Comparison of ENCODE assay signal across 34 cellular contexts in the genomic region with DNA sequence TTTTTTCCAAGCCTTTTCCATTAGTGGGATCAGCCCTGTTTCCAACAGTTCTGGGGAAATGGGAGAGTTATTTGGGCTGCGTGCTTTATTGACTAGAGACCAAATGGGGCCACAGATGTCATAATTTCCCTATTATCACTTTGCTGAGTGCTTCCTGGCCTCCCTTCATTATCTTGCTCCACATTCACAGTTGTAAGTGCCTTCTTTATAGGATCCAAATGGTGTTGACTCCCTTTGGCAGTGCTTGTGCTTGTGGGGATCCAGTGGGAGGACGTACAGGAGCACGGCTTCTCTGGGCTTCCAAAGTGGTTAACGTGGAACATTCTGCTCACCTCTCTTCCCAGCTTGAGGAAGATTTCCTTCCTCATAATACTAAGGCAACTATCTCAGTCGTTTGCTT.
"Had no signal": no experiment of that assay in that cellular context is flagged by ENCODE, and none has a peak within 500 bp of the region (broad histone marks: within the 10 kb centered on the region; RNA-seq: fewer than 3 reads in every experiment).

No MANE protein-coding gene starts in this region.

- DNase-seq: activated CD4-positive, alpha-beta memory T cell treated with anti-CD3 and anti-CD28 coated beads for 36 hours; activated CD4-positive, alpha-beta T cell treated with anti-CD3 and anti-CD28 coated beads, Interleukin-2, amount 10 ng/mL, durations not matched to agents 24 days and 14 days; activated CD4-positive, CD25-positive, alpha-beta regulatory T cell treated with anti-CD3 and anti-CD28 coated beads, Interleukin-2, amount 50 U/mL, for 72 hours; activated CD8-positive, alpha-beta memory T cell treated with anti-CD3 and anti-CD28 coated beads, Interleukin-2, amount 50 U/mL, for 4 hours; activated effector memory CD4-positive, alpha-beta T cell treated with anti-CD3 and anti-CD28 coated beads, Interleukin-2, amount 50 U/mL, for 16 hours; activated naive CD4-positive, alpha-beta T cell treated with anti-CD3 and anti-CD28 coated beads for 36 hours; activated naive CD8-positive, alpha-beta T cell treated with anti-CD3 and anti-CD28 coated beads for 36 hours; activated T-cell treated with anti-CD3 and anti-CD28 coated beads, Interleukin-2, amount 50 U/mL, for 1 hour; adrenal gland; brain microvascular endothelial cell; caudate nucleus; cortex of kidney; effector memory CD8-positive, alpha-beta T cell; erythroblast; heart left ventricle; mesendoderm; natural killer cell; ovary; stimulated activated CD4-positive, alpha-beta T cell treated with anti-CD3 and anti-CD28 coated beads, Interleukin-12 subunit alpha, Interleukin-12 subunit beta, amount 100 ng/mL, for 4 hours; stimulated activated CD4-positive, alpha-beta T cell treated with anti-CD3 and anti-CD28 coated beads, Interleukin-4, amount 100 ng/mL, for 24 hours; T-helper 17 cell; T1000; trophoblast cell; WERI-Rb-1 had no signal

- H3K9me3 ChIP-seq: adrenal gland, ascending aorta, heart left ventricle, ovary, thoracic aorta had no signal

- H3K36me3 Mint-ChIP-seq: activated CD4-positive, alpha-beta memory T cell treated with anti-CD3 and anti-CD28 coated beads for 36 hours; activated naive CD8-positive, alpha-beta T cell treated with anti-CD3 and anti-CD28 coated beads for 36 hours; natural killer cell; stimulated activated effector memory CD8-positive, alpha-beta T cell treated with anti-CD3 and anti-CD28 coated beads, Interleukin-12 subunit alpha, Interleukin-12 subunit beta, amount 100 ng/mL, for 72 hours had no signal

- H3K4me1 Mint-ChIP-seq: activated CD4-positive, alpha-beta T cell treated with anti-CD3 and anti-CD28 coated beads, Interleukin-2, amount 10 ng/mL, durations not matched to agents 24 days and 14 days; activated naive CD8-positive, alpha-beta T cell treated with anti-CD3 and anti-CD28 coated beads for 36 hours; natural killer cell; stimulated activated effector memory CD8-positive, alpha-beta T cell treated with anti-CD3 and anti-CD28 coated beads, Interleukin-12 subunit alpha, Interleukin-12 subunit beta, amount 100 ng/mL, for 72 hours; T-helper 17 cell had no signal

- H3K27me3 ChIP-seq: adrenal gland, ascending aorta, brain microvascular endothelial cell, ovary had no signal

- H3K4me1 ChIP-seq: adrenal gland, ascending aorta, heart left ventricle had no signal

- H3K36me3 ChIP-seq: adrenal gland, ascending aorta, brain microvascular endothelial cell, heart left ventricle, ovary, thoracic aorta, WERI-Rb-1 had no signal

- H3K27ac ChIP-seq: adrenal gland, ascending aorta, brain microvascular endothelial cell, heart left ventricle, ovary, skin epidermis, thoracic aorta, WERI-Rb-1 had no signal

- ATAC-seq: effector memory CD8-positive, alpha-beta T cell; left lobe of liver; natural killer cell; sciatic nerve; stimulated activated effector memory CD8-positive, alpha-beta T cell treated with anti-CD3 and anti-CD28 coated beads, Interleukin-12 subunit alpha, Interleukin-12 subunit beta, amount 100 ng/mL, for 72 hours; T-helper 17 cell had no signal

- H3K9me3 Mint-ChIP-seq: activated CD4-positive, alpha-beta memory T cell treated with anti-CD3 and anti-CD28 coated beads for 36 hours; activated CD4-positive, alpha-beta T cell treated with anti-CD3 and anti-CD28 coated beads, Interleukin-2, amount 10 ng/mL, durations not matched to agents 24 days and 14 days; activated naive CD4-positive, alpha-beta T cell treated with anti-CD3 and anti-CD28 coated beads for 36 hours; activated naive CD8-positive, alpha-beta T cell treated with anti-CD3 and anti-CD28 coated beads for 36 hours; activated T-helper 1 cell treated with anti-CD3 and anti-CD28 coated beads, Interleukin-12 subunit alpha, Interleukin-12 subunit beta, Interleukin-2, Interleukin-4 antibody, amounts not matched to agents 30 ng/mL and 10 ng/mL and 1 ng/mL, durations not matched to agents 14 hours and 24 hours and 36 hours; effector memory CD8-positive, alpha-beta T cell; natural killer cell; stimulated activated effector memory CD8-positive, alpha-beta T cell treated with anti-CD3 and anti-CD28 coated beads, Interleukin-12 subunit alpha, Interleukin-12 subunit beta, amount 100 ng/mL, for 72 hours; stimulated activated naive CD8-positive, alpha-beta T cell treated with anti-CD3 and anti-CD28 coated beads, Interleukin-15, Interleukin-2, amounts not matched to agents 100 ng/mL and 50 ng/mL, for 24 hours had no signal

- H3K4me3 ChIP-seq: adrenal gland, ascending aorta, heart left ventricle, lung, ovary, skin epidermis, thoracic aorta had no signal

- H3K27ac Mint-ChIP-seq: activated CD4-positive, alpha-beta memory T cell treated with anti-CD3 and anti-CD28 coated beads for 36 hours; activated CD4-positive, alpha-beta T cell treated with anti-CD3 and anti-CD28 coated beads, Interleukin-2, amount 10 ng/mL, durations not matched to agents 24 days and 14 days; activated naive CD4-positive, alpha-beta T cell treated with anti-CD3 and anti-CD28 coated beads for 36 hours; activated naive CD8-positive, alpha-beta T cell treated with anti-CD3 and anti-CD28 coated beads for 36 hours; activated T-helper 1 cell treated with anti-CD3 and anti-CD28 coated beads, Interleukin-12 subunit alpha, Interleukin-12 subunit beta, Interleukin-2, Interleukin-4 antibody, amounts not matched to agents 30 ng/mL and 10 ng/mL and 1 ng/mL, durations not matched to agents 14 hours and 24 hours and 36 hours; effector memory CD8-positive, alpha-beta T cell; natural killer cell; progenitor cell of endocrine pancreas; stimulated activated effector memory CD8-positive, alpha-beta T cell treated with anti-CD3 and anti-CD28 coated beads, Interleukin-12 subunit alpha, Interleukin-12 subunit beta, amount 100 ng/mL, for 72 hours; stimulated activated naive CD8-positive, alpha-beta T cell treated with anti-CD3 and anti-CD28 coated beads, Interleukin-15, Interleukin-2, amounts not matched to agents 100 ng/mL and 50 ng/mL, for 24 hours; T-helper 17 cell had no signal

- H3K4me3 Mint-ChIP-seq: activated CD4-positive, alpha-beta memory T cell treated with anti-CD3 and anti-CD28 coated beads for 36 hours; activated CD4-positive, alpha-beta T cell treated with anti-CD3 and anti-CD28 coated beads, Interleukin-2, amount 10 ng/mL, durations not matched to agents 24 days and 14 days; activated naive CD4-positive, alpha-beta T cell treated with anti-CD3 and anti-CD28 coated beads for 36 hours; activated naive CD8-positive, alpha-beta T cell treated with anti-CD3 and anti-CD28 coated beads for 36 hours; activated T-helper 1 cell treated with anti-CD3 and anti-CD28 coated beads, Interleukin-12 subunit alpha, Interleukin-12 subunit beta, Interleukin-2, Interleukin-4 antibody, amounts not matched to agents 30 ng/mL and 10 ng/mL and 1 ng/mL, durations not matched to agents 14 hours and 24 hours and 36 hours; effector memory CD8-positive, alpha-beta T cell; natural killer cell; stimulated activated effector memory CD8-positive, alpha-beta T cell treated with anti-CD3 and anti-CD28 coated beads, Interleukin-12 subunit alpha, Interleukin-12 subunit beta, amount 100 ng/mL, for 72 hours; stimulated activated naive CD8-positive, alpha-beta T cell treated with anti-CD3 and anti-CD28 coated beads, Interleukin-15, Interleukin-2, amounts not matched to agents 100 ng/mL and 50 ng/mL, for 24 hours; T-helper 17 cell had no signal
